Comparison of ENCODE assay signal across 8 cellular contexts in genomic region chr2:61670591-61671503, GRCh38.
DNase-seq lines count a peak whose midpoint lies in the region; ATAC-seq and TF ChIP-seq lines count a peak whose summit lies in the region.

No MANE protein-coding gene starts in this region.

- no peak for TF ChIP-seq CTCF in esophagus muscularis mucosa (IDR thresholded peaks at IDR 0.05)

- no peak for TF ChIP-seq EP300 in esophagus muscularis mucosa (IDR thresholded peaks at IDR 0.05)

- peak overlapping the region; percentile 48 for H3K4me3 Mint-ChIP-seq in activated CD4-positive, alpha-beta T cell treated with anti-CD3 and anti-CD28 coated beads, Interleukin-2, amount 10 ng/mL, durations not matched to agents 24 days and 14 days
- peak overlapping the region; percentile 82 for H3K4me3 Mint-ChIP-seq in T-helper 17 cell
- peak overlapping the region; percentile 78 for H3K4me3 Mint-ChIP-seq in natural killer cell treated with Interleukin-12 subunit alpha and Interleukin-12 subunit beta and Interleukin-15 and Interleukin-18, amount 100 ng/mL, for 72 hours

- H3K27ac Mint-ChIP-seq in activated CD4-positive, alpha-beta T cell treated with anti-CD3 and anti-CD28 coated beads, Interleukin-2, amount 10 ng/mL, durations not matched to agents 24 days and 14 days: peak overlapping the region; percentile 79
- peak overlapping the region; percentile 92 for H3K27ac Mint-ChIP-seq in T-helper 17 cell
- H3K27ac Mint-ChIP-seq in natural killer cell treated with Interleukin-12 subunit alpha and Interleukin-12 subunit beta and Interleukin-15 and Interleukin-18, amount 100 ng/mL, for 72 hours: peak overlapping the region; percentile 86 to 97

- 27% methylated on average over 3 of the region's 3 CpGs for WGBS in esophagus muscularis mucosa

- H3K27me3 ChIP-seq in esophagus muscularis mucosa: no peaks in the 10 kb centered on the region

- peaks cover 17% of the 10 kb centered on the region for H3K4me1 Mint-ChIP-seq in activated CD4-positive, alpha-beta T cell treated with anti-CD3 and anti-CD28 coated beads, Interleukin-2, amount 10 ng/mL, durations not matched to agents 24 days and 14 days
- peaks cover 14% of the 10 kb centered on the region for H3K4me1 Mint-ChIP-seq in T-helper 17 cell
- peaks cover 13 to 14% of the 10 kb centered on the region in 2 donors for H3K4me1 Mint-ChIP-seq in natural killer cell treated with Interleukin-12 subunit alpha and Interleukin-12 subunit beta and Interleukin-15 and Interleukin-18, amount 100 ng/mL, for 72 hours (ENCODE audit: low read depth in 2 of 2)

- intact Hi-C loops in activated CD4-positive, alpha-beta T cell treated with anti-CD3 and anti-CD28 coated beads, Interleukin-2, amount 10 ng/mL, durations not matched to agents 24 days and 14 days (cut with micrococcal nuclease): loop anchor here (2.0 kb wide), 1 partner anchor 24 kb away; no protein-coding TSS in a partner anchor
- intact Hi-C loops in esophagus muscularis mucosa (cut with DNase I): no loop called here

- H3K9me3 ChIP-seq in T-helper 17 cell (ENCODE audit: control insufficient read depth, low read length, poor library complexity, severe bottlenecking): no peaks in the 10 kb centered on the region
- H3K9me3 ChIP-seq in esophagus muscularis mucosa: no peaks in the 10 kb centered on the region

- H3K4me3 ChIP-seq in esophagus muscularis mucosa: peak overlapping the region; percentile 34 to 44 (median 40)

- TF ChIP-seq POLR2A in esophagus muscularis mucosa (IDR thresholded peaks at IDR 0.05; ENCODE audit: low read depth): no peak

- DNase-seq in activated CD4-positive, alpha-beta T cell treated with anti-CD3 and anti-CD28 coated beads, Interleukin-2, amount 10 ng/mL, durations not matched to agents 24 days and 14 days: peak; percentile 78
- no peak for DNase-seq in activated CD4-positive, alpha-beta T cell treated with anti-CD3 and anti-CD28 coated beads, Interleukin-2, amount 50 U/mL, for 4 hours
- no peak for DNase-seq in T-helper 17 cell
- peak; percentile 70 for DNase-seq in esophagus muscularis mucosa (ENCODE audit: extremely low spot score)
- DNase-seq in natural killer cell treated with Interleukin-12 subunit alpha and Interleukin-12 subunit beta and Interleukin-15 and Interleukin-18, amount 100 ng/mL, for 72 hours (ENCODE audit: low spot score): no peak
- DNase-seq in NCI-H226: no peak
- DNase-seq in CD1c-positive myeloid dendritic cell (ENCODE audit: extremely low spot score): no peak

- peaks cover 13% of the 10 kb centered on the region for H3K9me3 Mint-ChIP-seq in activated CD4-positive, alpha-beta T cell treated with anti-CD3 and anti-CD28 coated beads, Interleukin-2, amount 10 ng/mL, durations not matched to agents 24 days and 14 days
- peaks cover 8% of the 10 kb centered on the region for H3K9me3 Mint-ChIP-seq in natural killer cell treated with Interleukin-12 subunit alpha and Interleukin-12 subunit beta and Interleukin-15 and Interleukin-18, amount 100 ng/mL, for 72 hours

- H3K4me1 ChIP-seq in esophagus muscularis mucosa: peaks cover 18 to 21% (median 20%) of the 10 kb centered on the region in 4 donors

- ATAC-seq in HG02885 (IDR thresholded peaks at IDR 0.05; ENCODE audit: poor library complexity, unreplicated experiment): peak; percentile 68
- ATAC-seq in T-helper 17 cell: peak; percentile 33
- ATAC-seq in natural killer cell treated with Interleukin-12 subunit alpha and Interleukin-12 subunit beta and Interleukin-15 and Interleukin-18, amount 100 ng/mL, for 72 hours: peak; percentile 70 to 72

- peaks cover 2% of the 10 kb centered on the region for H3K27me3 Mint-ChIP-seq in activated CD4-positive, alpha-beta T cell treated with anti-CD3 and anti-CD28 coated beads, Interleukin-2, amount 10 ng/mL, durations not matched to agents 24 days and 14 days
- peaks cover 9% of the 10 kb centered on the region for H3K27me3 Mint-ChIP-seq in T-helper 17 cell
- H3K27me3 Mint-ChIP-seq in natural killer cell treated with Interleukin-12 subunit alpha and Interleukin-12 subunit beta and Interleukin-15 and Interleukin-18, amount 100 ng/mL, for 72 hours: no peaks in the 10 kb centered on the region

- peaks cover 10% of the 10 kb centered on the region for H3K36me3 Mint-ChIP-seq in activated CD4-positive, alpha-beta T cell treated with anti-CD3 and anti-CD28 coated beads, Interleukin-2, amount 10 ng/mL, durations not matched to agents 24 days and 14 days (ENCODE audit: low read depth)
- peaks cover 3% of the 10 kb centered on the region for H3K36me3 Mint-ChIP-seq in T-helper 17 cell (ENCODE audit: low read depth)
- H3K36me3 Mint-ChIP-seq in natural killer cell treated with Interleukin-12 subunit alpha and Interleukin-12 subunit beta and Interleukin-15 and Interleukin-18, amount 100 ng/mL, for 72 hours: peaks cover 20% of the 10 kb centered on the region

- peak overlapping the region; percentile 70 to 82 (median 75) for H3K27ac ChIP-seq in esophagus muscularis mucosa (replicated peaks in 1 of 4)

- no peaks in the 10 kb centered on the region for H3K36me3 ChIP-seq in esophagus muscularis mucosa

Comparison
In these comparisons a context has a peak if more than half of its experiments do, and no peak if none do; other contexts are left out.
1. DNase-seq: peak in activated CD4-positive, alpha-beta T cell treated with anti-CD3 and anti-CD28 coated beads, Interleukin-2, amount 10 ng/mL, durations not matched to agents 24 days and 14 days (single experiment) and esophagus muscularis mucosa (single experiment); none in activated CD4-positive, alpha-beta T cell treated with anti-CD3 and anti-CD28 coated beads, Interleukin-2, amount 50 U/mL, for 4 hours (0 of 2), T-helper 17 cell (0 of 3), natural killer cell treated with Interleukin-12 subunit alpha and Interleukin-12 subunit beta and Interleukin-15 and Interleukin-18, amount 100 ng/mL, for 72 hours (single experiment), NCI-H226 (single experiment) and CD1c-positive myeloid dendritic cell (single experiment).
2. Peak in every context shown above with its lines, with median percentiles within 50 percentile points of each other: H3K27ac Mint-ChIP-seq, H3K4me3 Mint-ChIP-seq and ATAC-seq.